ENCODE assay signal across 14 cellular contexts in genomic region chr3:195715134-195715533, GRCh38. TPM values are rescaled to one million over a fixed set of nuclear protein-coding genes. Genes with fewer than 3 reads are reported as not detected.
DNase-seq lines count a peak whose midpoint lies in the region; ATAC-seq and TF ChIP-seq lines count a peak whose summit lies in the region.
"Had no signal": no experiment of that assay in that cellular context is flagged by ENCODE, and none has a peak within 500 bp of the region (broad histone marks: within the 10 kb centered on the region; RNA-seq: fewer than 3 reads in every experiment).

No MANE protein-coding gene starts in this region.

- no peaks in the 10 kb centered on the region for H3K27me3 ChIP-seq in SK-N-SH (ENCODE audit: insufficient read depth)
- no peaks in the 10 kb centered on the region for H3K27me3 ChIP-seq in WERI-Rb-1 (ENCODE audit: insufficient read depth, low read depth, severe bottlenecking)
- H3K27me3 ChIP-seq: BLaER1 had no signal

- no peak overlapping the region for H3K9ac ChIP-seq in SK-N-SH
- H3K9ac ChIP-seq: BLaER1 had no signal

- no peak overlapping the region for H2AFZ ChIP-seq in SK-N-SH (ENCODE audit: low read depth)

- no peaks in the 10 kb centered on the region for H3K4me1 ChIP-seq in SK-N-SH (ENCODE audit: control insufficient read depth in 1 of 2, insufficient read depth in 2 of 2, low read depth in 1 of 2, low read length in 1 of 2)
- H3K4me1 ChIP-seq: BLaER1 had no signal

- BruUV-seq in Calu3 (replicated peaks; lab: Mats Ljungman, UMichigan): no TSS peak

- TF ChIP-seq CTCF in SK-N-SH (IDR thresholded peaks at IDR 0.05) (no peak), Calu3 (IDR thresholded peaks at IDR 0.05; ENCODE audit: unreplicated experiment) (no peak), WERI-Rb-1 (IDR thresholded peaks at IDR 0.05; ENCODE audit: low read depth, low read length) (no peak)

- H3K79me2 ChIP-seq in SK-N-SH (ENCODE audit: insufficient read depth): no peaks in the 10 kb centered on the region

- H3K27ac Mint-ChIP-seq in Calu3 (ENCODE audit: unreplicated experiment): peak overlapping the region; percentile 93
- H3K27ac Mint-ChIP-seq: CD4-positive, alpha-beta memory T cell; H9; IgD-negative memory B cell had no signal

- TF ChIP-seq EP300 in SK-N-SH (IDR thresholded peaks at IDR 0.05; ENCODE audit: borderline replicate concordance in 1 of 2, low read depth in 1 of 2, low read length in 1 of 2): no peak

- WGBS in SK-N-SH (ENCODE audit: low lambda C conversion rate): 51% methylated on average over 4 of the region's 4 CpGs

- no peak overlapping the region for H3K4me3 Mint-ChIP-seq in Calu3 (ENCODE audit: low read depth, unreplicated experiment)
- H3K4me3 Mint-ChIP-seq: CD14-positive monocyte; CD4-positive, alpha-beta memory T cell; H9; IgD-negative memory B cell had no signal

- H3F3A ChIP-seq in SK-N-SH (replicated peaks; ENCODE audit: insufficient read depth): no peaks in the 10 kb centered on the region

- intact Hi-C loops in Calu3 (cut with micrococcal nuclease; ENCODE audit: unreplicated experiment): loop anchor here (10.0 kb wide), 1 partner anchor 140 kb away; no protein-coding TSS in a partner anchor

- POLR2A ChIA-PET in SK-N-SH (lab: Yijun Ruan, JAX): no interaction called here

- peaks cover 2% of the 10 kb centered on the region for H3K9me3 Mint-ChIP-seq in Calu3 (ENCODE audit: low read depth, unreplicated experiment)
- H3K9me3 Mint-ChIP-seq: CD4-positive, alpha-beta memory T cell had no signal

- TF ChIP-seq RAD21 in SK-N-SH (IDR thresholded peaks at IDR 0.05; ENCODE audit: low read length): no peak

- no peak for ATAC-seq in SK-N-SH treated with all-trans-retinoic acid at 6 μM for 48 hours
- no peak for ATAC-seq in GM18858 (IDR thresholded peaks at IDR 0.05; ENCODE audit: unreplicated experiment)

- H3K4me1 Mint-ChIP-seq in Calu3 (ENCODE audit: low read depth, unreplicated experiment): peaks cover 61% of the 10 kb centered on the region
- H3K4me1 Mint-ChIP-seq: CD4-positive, alpha-beta memory T cell had no signal

- no peaks in the 10 kb centered on the region for H3K27me3 Mint-ChIP-seq in Calu3 (ENCODE audit: unreplicated experiment)
- H3K27me3 Mint-ChIP-seq: CD4-positive, alpha-beta memory T cell; IgD-negative memory B cell had no signal

- H3K4me3 ChIP-seq in SK-N-SH (ENCODE audit: low read depth in 2 of 2, low read length in 1 of 2) (no peak overlapping the region), WERI-Rb-1 (ENCODE audit: low read depth, low read length) (no peak overlapping the region)
- H3K4me3 ChIP-seq: BLaER1 had no signal

- no peaks in the 10 kb centered on the region for H3K9me2 ChIP-seq in SK-N-SH

- no peaks in the 10 kb centered on the region for H4K20me1 ChIP-seq in SK-N-SH (ENCODE audit: insufficient read depth)
- H4K20me1 ChIP-seq: BLaER1 had no signal

- H3K4me2 ChIP-seq in SK-N-SH: no peak overlapping the region
- H3K4me2 ChIP-seq: BLaER1 had no signal

- CTCF ChIA-PET in SK-N-SH (lab: Yijun Ruan, JAX) (no interaction called here), Calu3 (lab: Charles Lee) (interaction anchor here (0.7 to 1.6 kb wide), 2 partner anchors 11 to 416 kb away, joined by 4 to 6 read pairs; no protein-coding TSS in a partner anchor)

- H3K27ac ChIP-seq in SK-N-SH (ENCODE audit: low read depth in 2 of 2, low read length in 1 of 2) (no peak overlapping the region), WERI-Rb-1 (peak overlapping the region; percentile 37)
- H3K27ac ChIP-seq: 22Rv1, BLaER1 had no signal

- DNase-seq in SK-N-SH: no peak
- DNase-seq in Calu3: no peak
- DNase-seq in WERI-Rb-1: no peak
- no peak for DNase-seq in NCI-H2081 treated with DMSO at 0.1 percent for 48 hours (lab: John Stamatoyannopoulos, UW)
- no peak for DNase-seq in NCI-H1417 (lab: John Stamatoyannopoulos, UW)
- DNase-seq: CD4-positive, alpha-beta memory T cell; H9; KG1 had no signal

- H3K36me3 Mint-ChIP-seq in Calu3 (ENCODE audit: insufficient read depth, unreplicated experiment): peaks cover 45% of the 10 kb centered on the region

- no peaks in the 10 kb centered on the region for H3K9me3 ChIP-seq in SK-N-SH
- no peaks in the 10 kb centered on the region for H3K9me3 ChIP-seq in WERI-Rb-1 (ENCODE audit: severe bottlenecking)

- H3K36me3 ChIP-seq in SK-N-SH (replicated peaks in 1 of 2; ENCODE audit: control insufficient read depth in 1 of 2, insufficient read depth in 2 of 2, low read length in 1 of 2) (no peaks in the 10 kb centered on the region), WERI-Rb-1 (no peaks in the 10 kb centered on the region)

TF ChIP-seq in SK-N-SH treated with all-trans-retinoic acid at 6 μM for 48 hours, 23 proteins besides CTCF, POLR2A, EP300 and RAD21:
- peak; percentile 80; the same call in 1 of the 2 replicates for TF ChIP-seq ZNF8 (CRISPR knock-in tag; IDR thresholded peaks at IDR 0.05)
- no peak for TF ChIP-seq TSHZ2 (CRISPR knock-in tag; IDR thresholded peaks at IDR 0.05)

TF ChIP-seq in SK-N-SH, 30 proteins besides CTCF, POLR2A, EP300 and RAD21 (continues in another document):
- TF ChIP-seq SIN3A (IDR thresholded peaks at IDR 0.05; ENCODE audit: borderline replicate concordance, low read depth, low read length) (no peak), SMC3 (IDR thresholded peaks at IDR 0.05; ENCODE audit: low read depth, low read length) (no peak), FOXM1 (IDR thresholded peaks at IDR 0.05; ENCODE audit: low read depth) (no peak), CHD2 (IDR thresholded peaks at IDR 0.05; ENCODE audit: low read length, partially characterized antibody) (no peak), MAX (IDR thresholded peaks at IDR 0.05; ENCODE audit: low read depth) (no peak), RFX5 (IDR thresholded peaks at IDR 0.05; ENCODE audit: low read length) (no peak), GABPA (IDR thresholded peaks at IDR 0.05; ENCODE audit: low read depth) (no peak), TAF1 (IDR thresholded peaks at IDR 0.05; ENCODE audit: borderline replicate concordance, low read depth, low read length) (no peak), REST (IDR thresholded peaks at IDR 0.05; ENCODE audit: low read depth, low read length) (no peak), USF1 (IDR thresholded peaks at IDR 0.05; ENCODE audit: borderline replicate concordance, low read depth) (no peak), MXI1 (IDR thresholded peaks at IDR 0.05; ENCODE audit: low read depth, low read length) (no peak), ELF1 (IDR thresholded peaks at IDR 0.05) (no peak), IRF3 (IDR thresholded peaks at IDR 0.05; ENCODE audit: low read depth, low read length) (no peak), FOSL2 (IDR thresholded peaks at IDR 0.05; ENCODE audit: borderline replicate concordance, low read depth) (no peak), NRF1 (IDR thresholded peaks at IDR 0.05; ENCODE audit: low read depth, low read length) (no peak), RCOR1 (IDR thresholded peaks at IDR 0.05; ENCODE audit: low read length) (no peak)

RNA-seq across cellular contexts. Expression of gene MUC20, which starts 5.6 kb away (rescaled TPM):
- 0.31 and 0.36 TPM in 2 replicates for polyA plus RNA-seq in SK-N-SH (2012; rRNA removed)
- polyA plus RNA-seq in SK-N-SH (2012; cell fraction: cytosol; rRNA removed): 0.09 and 0.20 TPM in 2 replicates
- 2.6 and 3.3 TPM in 2 replicates for polyA plus RNA-seq in SK-N-SH (2012; cell fraction: nucleus; rRNA removed)
- 83.1 and 128 TPM in 2 replicates for total RNA-seq in Calu3 (2022)
- total RNA-seq: H9 had no signal
- polyA plus RNA-seq: CD14-positive monocyte had no signal
